ENCODE assay signal across 8 cellular contexts in genomic region chr22:31083923-31084810, GRCh38. TPM values are rescaled to one million over a fixed set of nuclear protein-coding genes. Genes with fewer than 3 reads are reported as not detected.
DNase-seq lines count a peak whose midpoint lies in the region; ATAC-seq, FAIRE-seq and TF ChIP-seq lines count a peak whose summit lies in the region.

No MANE protein-coding gene starts in this region.

- H3K4me1 ChIP-seq in KMS-11 (ENCODE audit: low read depth, poor library complexity, severe bottlenecking), result peaks cover 32% of the 10 kb centered on the region
- H3K4me1 ChIP-seq in breast epithelium, result peaks cover 0 to 29% of the 10 kb centered on the region in 2 donors

- peak overlapping the region; percentile 87 for H3K4me3 Mint-ChIP-seq in memory B cell

- H3K27me3 Mint-ChIP-seq in memory B cell, result no peaks in the 10 kb centered on the region

- H3K9me3 ChIP-seq in breast epithelium, result no peaks in the 10 kb centered on the region

- intact Hi-C loops in breast epithelium (cut with DNase I; ENCODE audit: low total_unique reads), result loop anchor here (2.0 kb wide), 1 partner anchor 137 kb away; no protein-coding TSS in a partner anchor

- peak overlapping the region; percentile 97 for H3K9ac ChIP-seq in KMS-11

- no peaks in the 10 kb centered on the region for H3K36me3 Mint-ChIP-seq in memory B cell

- TF ChIP-seq CTCF in GM12864 (IDR thresholded peaks at IDR 0.05; ENCODE audit: low read depth, low read length, missing control alignments) (no peak), KMS-11 (conservative IDR thresholded peaks at IDR 0.05; ENCODE audit: low read depth, low read length) (no peak), breast epithelium (IDR thresholded peaks at IDR 0.05) (no peak)

- FAIRE-seq in urothelium cell line (lab: Jason Lieb, UNC), result peak; percentile 53

- H3K4me2 ChIP-seq in KMS-11, result peak overlapping the region; percentile 95

- H3K27me3 ChIP-seq in KMS-11 (ENCODE audit: insufficient read depth, low read depth) (no peaks in the 10 kb centered on the region), breast epithelium (no peaks in the 10 kb centered on the region)

- H2AFZ ChIP-seq in KMS-11 (ENCODE audit: low read depth), result peak overlapping the region; percentile 98

- 0 out of 2 replicates have a peak, but pooled peaks cover 9% of the 10 kb centered on the region for H3K79me2 ChIP-seq in KMS-11 (ENCODE audit: insufficient read depth, low read depth)

- TF ChIP-seq POLR2A in breast epithelium (IDR thresholded peaks at IDR 0.05), result no peak

- peak overlapping the region; percentile 94 for H3K27ac ChIP-seq in KMS-11
- peak overlapping the region; percentile 94 to 97 for H3K27ac ChIP-seq in breast epithelium

- peak overlapping the region; percentile 69 for H3K27ac Mint-ChIP-seq in memory B cell

- no peaks in the 10 kb centered on the region for H3K9me3 Mint-ChIP-seq in memory B cell

- no peak for ATAC-seq in memory B cell (ENCODE audit: low read depth)
- no peak for ATAC-seq in GM18858 (IDR thresholded peaks at IDR 0.05; ENCODE audit: unreplicated experiment)

- peaks cover 35% of the 10 kb centered on the region for H3K4me1 Mint-ChIP-seq in memory B cell

- H3K4me3 ChIP-seq in GM12864 (ENCODE audit: low read depth, low read length) (peak overlapping the region; percentile 87), KMS-11 (IDR thresholded peaks at IDR 0.05; ENCODE audit: insufficient read depth, low read depth, low read length) (peak overlapping the region; percentile 37), breast epithelium (peak overlapping the region; percentile 58 to 85 (median 69))

- H3K36me3 ChIP-seq in KMS-11 (ENCODE audit: insufficient read depth) (no peaks in the 10 kb centered on the region), breast epithelium (peaks cover 4% of the 10 kb centered on the region)

- no peaks in the 10 kb centered on the region for H4K20me1 ChIP-seq in KMS-11 (ENCODE audit: insufficient read depth)

- no peak for DNase-seq in GM12864 (ENCODE audit: low read depth)
- DNase-seq in breast epithelium (ENCODE audit: low spot score in 2 of 2), result no peak
- DNase-seq in memory B cell (ENCODE audit: low spot score in 2 of 2), result peak in 1 of 2 donors; percentile 22
- DNase-seq in urothelium cell line (ENCODE audit: low spot score), result no peak
- no peak for DNase-seq in NCI-H1092 (lab: John Stamatoyannopoulos, UW)
- DNase-seq in NCI-H1092 treated with DMSO at 0.1 percent for 48 hours (lab: John Stamatoyannopoulos, UW), result no peak

RNA-seq across cellular contexts. Expression of gene SMTN, which starts 3.0 kb away (rescaled TPM):
- total RNA-seq in breast epithelium, result 10 to 100 TPM; 13.9 to 54.1 (median 41.6) TPM

RNA-seq across cellular contexts. Expression of gene SELENOM, which starts 23.2 kb away (rescaled TPM):
- total RNA-seq in breast epithelium, result 100 to 1,000 TPM; 297 to 485 (median 411) TPM

RNA-seq across cellular contexts. Expression of gene INPP5J, which starts 38.6 kb away (rescaled TPM):
- 10 to 100 TPM in 1 of 3 donors, 1 to 10 TPM in 1, not detected in 1; 7.5 to 15.2 TPM for total RNA-seq in breast epithelium

RNA-seq across cellular contexts. Expression of gene PLA2G3, which starts 56.1 kb away (rescaled TPM):
- not detected for total RNA-seq in breast epithelium

Comparison
In these comparisons a context has a peak if more than half of its experiments do, and no peak if none do; other contexts are left out.
1. H3K4me3 ChIP-seq: peak in every context shown above with its lines; median percentile 87 in GM12864; 69 in breast epithelium; 37 in KMS-11.